ENCODE assay signal across 18 cellular contexts in genomic region chr10:109982812-109983211, GRCh38. TPM values are rescaled to one million over a fixed set of nuclear protein-coding genes. Genes with fewer than 3 reads are reported as not detected.
DNase-seq lines count a peak whose midpoint lies in the region; ATAC-seq and TF ChIP-seq lines count a peak whose summit lies in the region.
"Had no signal": no experiment of that assay in that cellular context is flagged by ENCODE, and none has a peak within 500 bp of the region (broad histone marks: within the 10 kb centered on the region; RNA-seq: fewer than 3 reads in every experiment).

No MANE protein-coding gene starts in this region.

- no peak for TF ChIP-seq POLR2A in esophagus muscularis mucosa (IDR thresholded peaks at IDR 0.05; ENCODE audit: low read depth)
- TF ChIP-seq POLR2A in breast epithelium (IDR thresholded peaks at IDR 0.05), result no peak
- no peak for TF ChIP-seq POLR2A in thyroid gland (IDR thresholded peaks at IDR 0.05)

- H3K27ac Mint-ChIP-seq in osteocyte (ENCODE audit: unreplicated experiment), result peak overlapping the region; percentile 83
- H3K27ac Mint-ChIP-seq: CD14-positive monocyte had no signal

- no peaks in the 10 kb centered on the region for H3K79me2 ChIP-seq in ACC112 (ENCODE audit: control insufficient read depth, insufficient read depth, low read length, unreplicated experiment)

- H3K9me3 ChIP-seq in ascending aorta (no peaks in the 10 kb centered on the region), esophagus muscularis mucosa (no peaks in the 10 kb centered on the region), breast epithelium (no peaks in the 10 kb centered on the region), thyroid gland (no peaks in the 10 kb centered on the region)

- peaks cover 54% of the 10 kb centered on the region for H3K4me1 Mint-ChIP-seq in osteocyte (ENCODE audit: unreplicated experiment)

- H3K27ac ChIP-seq in ACC112 (ENCODE audit: low read depth, low read length), result no peak overlapping the region
- H3K27ac ChIP-seq in ascending aorta, result peak overlapping the region; percentile 60 to 64
- peak overlapping the region in 3 of 4 donors; percentile 1 to 51 (median 16) for H3K27ac ChIP-seq in esophagus muscularis mucosa (replicated peaks in 1 of 4)
- no peak overlapping the region for H3K27ac ChIP-seq in breast epithelium
- H3K27ac ChIP-seq in thyroid gland, result peak overlapping the region in 1 of 3 donors; percentile 12
- H3K27ac ChIP-seq: RWPE1 had no signal

- no peak for TF ChIP-seq EP300 in esophagus muscularis mucosa (IDR thresholded peaks at IDR 0.05)

- peaks cover 41% of the 10 kb centered on the region for H3K4me1 ChIP-seq in ACC112 (ENCODE audit: control insufficient read depth, insufficient read depth, low read length, unreplicated experiment)
- H3K4me1 ChIP-seq in ascending aorta, result peaks cover 4 to 39% of the 10 kb centered on the region in 2 donors
- peaks cover 0 to 20% (median 9%) of the 10 kb centered on the region in 4 donors for H3K4me1 ChIP-seq in esophagus muscularis mucosa
- H3K4me1 ChIP-seq in breast epithelium, result no peaks in the 10 kb centered on the region
- H3K4me1 ChIP-seq in thyroid gland, result peaks cover 7 to 11% of the 10 kb centered on the region in 2 donors

- peaks cover 2% of the 10 kb centered on the region for H3K36me3 Mint-ChIP-seq in osteocyte (ENCODE audit: unreplicated experiment)

- in situ Hi-C loops in KBM-7 (cut with MboI; ENCODE audit: low pct_unique_long_range_greater_than_20kb, low sequenced_read_pairs), result no loop called here

- peak overlapping the region; percentile 64 for H3K4me3 ChIP-seq in ACC112 (ENCODE audit: low read depth, low read length)
- peak overlapping the region; percentile 2 to 34 for H3K4me3 ChIP-seq in ascending aorta
- peak overlapping the region in 1 of 4 donors; percentile 6 for H3K4me3 ChIP-seq in esophagus muscularis mucosa
- no peak overlapping the region for H3K4me3 ChIP-seq in breast epithelium
- no peak overlapping the region for H3K4me3 ChIP-seq in thyroid gland (replicated peaks in 1 of 3)

- DNase-seq in ascending aorta (ENCODE audit: low spot score in 2 of 2), result no peak
- DNase-seq in esophagus muscularis mucosa (ENCODE audit: extremely low spot score), result no peak
- DNase-seq in osteocyte (ENCODE audit: extremely low spot score, unreplicated experiment), result no peak
- no peak for DNase-seq in KBM-7
- no peak for DNase-seq in breast epithelium (ENCODE audit: low spot score in 2 of 2)
- DNase-seq in thyroid gland, result no peak
- DNase-seq: DMS79; Karpas-422; MM.1S; NCI-H1105; NCI-H1694 treated with DMSO at 0.1 percent for 48 hours; NCI-H69; NK-92 treated with Interleukin-12 subunit alpha and Interleukin-12 subunit beta, amount 100 ng/mL, for 24 hours had no signal

- TF ChIP-seq CTCF in ascending aorta (IDR thresholded peaks at IDR 0.05) (no peak), esophagus muscularis mucosa (IDR thresholded peaks at IDR 0.05) (no peak), osteocyte (IDR thresholded peaks at IDR 0.05) (no peak), breast epithelium (IDR thresholded peaks at IDR 0.05) (no peak), thyroid gland (IDR thresholded peaks at IDR 0.05) (no peak)

- no peak for ATAC-seq in HG02571 (IDR thresholded peaks at IDR 0.05; ENCODE audit: unreplicated experiment)
- ATAC-seq: HepG2 had no signal

- no peaks in the 10 kb centered on the region for H3K27me3 ChIP-seq in ACC112 (ENCODE audit: insufficient read depth, low read length)
- no peaks in the 10 kb centered on the region for H3K27me3 ChIP-seq in ascending aorta
- H3K27me3 ChIP-seq in esophagus muscularis mucosa, result no peaks in the 10 kb centered on the region
- H3K27me3 ChIP-seq in breast epithelium, result no peaks in the 10 kb centered on the region
- H3K27me3 ChIP-seq in thyroid gland, result no peaks in the 10 kb centered on the region

- intact Hi-C loops in ascending aorta (cut with DNase I), result no loop called here
- intact Hi-C loops in esophagus muscularis mucosa (cut with DNase I), result no loop called here
- intact Hi-C loops in breast epithelium (cut with DNase I; ENCODE audit: low total_unique reads), result no loop called here
- intact Hi-C loops in thyroid gland (cut with DNase I), result no loop called here

- no peaks in the 10 kb centered on the region for H3K36me3 ChIP-seq in ACC112 (ENCODE audit: insufficient read depth, low read length)
- no peaks in the 10 kb centered on the region for H3K36me3 ChIP-seq in ascending aorta
- H3K36me3 ChIP-seq in esophagus muscularis mucosa, result no peaks in the 10 kb centered on the region
- no peaks in the 10 kb centered on the region for H3K36me3 ChIP-seq in breast epithelium
- H3K36me3 ChIP-seq in thyroid gland, result no peaks in the 10 kb centered on the region

- peak overlapping the region; percentile 89 for H2AFZ ChIP-seq in ACC112 (ENCODE audit: low read length, unreplicated experiment)

- H3K4me3 Mint-ChIP-seq in osteocyte (ENCODE audit: unreplicated experiment), result no peak overlapping the region
- H3K4me3 Mint-ChIP-seq: CD14-positive monocyte had no signal

- H3K27me3 Mint-ChIP-seq in osteocyte (ENCODE audit: unreplicated experiment), result no peaks in the 10 kb centered on the region

- 77% methylated on average over 1 of the region's 1 CpG for WGBS in esophagus muscularis mucosa
- 83% methylated on average over 1 of the region's 1 CpG for WGBS in thyroid gland, 2 donors

- peaks cover 14% of the 10 kb centered on the region for H3K9me3 Mint-ChIP-seq in osteocyte (ENCODE audit: unreplicated experiment)

RNA-seq across cellular contexts. Expression of gene ADD3, which starts 25.0 kb away (rescaled TPM):
- 93.0 TPM for total RNA-seq in ascending aorta
- 100 to 1,000 TPM in 2 of 4 donors, 10 to 100 TPM in 2; 60.1 to 228 (median 99.2) TPM for total RNA-seq in esophagus muscularis mucosa
- 128 and 138 TPM in 2 replicates for total RNA-seq in osteocyte
- total RNA-seq in breast epithelium, result 100 to 1,000 TPM; 208 to 458 (median 347) TPM
- 100 to 1,000 TPM; 257 to 644 (median 358) TPM for total RNA-seq in thyroid gland

RNA-seq across cellular contexts. Expression of gene XPNPEP1, which starts 59.5 kb away (rescaled TPM):
- total RNA-seq in ascending aorta, result 212 TPM
- total RNA-seq in esophagus muscularis mucosa, result 10 to 100 TPM; 43.2 to 61.9 (median 48.8) TPM
- 74.5 and 86.5 TPM in 2 replicates for total RNA-seq in osteocyte
- total RNA-seq in breast epithelium, result 10 to 100 TPM; 61.1 to 89.5 (median 89.0) TPM
- 10 to 100 TPM; 72.7 to 89.0 (median 84.0) TPM for total RNA-seq in thyroid gland

Comparison
In these comparisons a context has a peak if more than half of its experiments do, and no peak if none do; other contexts are left out.
1. H3K27ac ChIP-seq: peak in ascending aorta (2 of 2) and esophagus muscularis mucosa (3 of 4); none in ACC112 (single experiment) and breast epithelium (0 of 2).
2. H3K4me3 ChIP-seq: peak in ACC112 (single experiment) and ascending aorta (2 of 2); none in breast epithelium (0 of 3) and thyroid gland (0 of 3).